2 cellular contexts compared by ENCODE assay signal in the genomic region with DNA sequence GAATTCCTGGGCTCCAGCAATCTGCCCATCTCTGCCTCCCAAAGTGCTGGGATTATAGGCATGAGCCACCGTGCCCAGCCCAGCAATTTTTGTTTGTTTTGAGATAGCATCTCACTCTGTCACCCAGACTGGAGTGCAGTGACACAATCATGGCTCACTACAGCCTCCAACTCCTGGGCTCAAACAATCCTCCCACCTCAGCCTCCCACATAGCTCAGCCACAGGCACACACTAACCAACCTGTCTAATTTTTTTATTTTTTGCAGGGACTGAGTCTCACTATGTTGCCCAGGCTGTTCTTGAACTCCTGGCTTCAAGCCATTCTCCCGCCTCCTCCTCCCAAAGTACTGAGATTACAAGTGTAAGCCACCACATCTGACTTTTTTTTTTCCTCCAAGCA. TPM values are rescaled to one million over a fixed set of nuclear protein-coding genes. Genes with fewer than 3 reads are reported as not detected.
"Had no signal": no experiment of that assay in that cellular context is flagged by ENCODE, and none has a peak within 500 bp of the region (broad histone marks: within the 10 kb centered on the region; RNA-seq: fewer than 3 reads in every experiment).

No MANE protein-coding gene starts in this region.

RNA-seq across cellular contexts. Expression of gene MAGI1, which starts 7.6 kb away (rescaled TPM):
- total RNA-seq: activated naive CD4-positive, alpha-beta T cell treated with anti-CD3 and anti-CD28 coated beads for 36 hours; activated naive CD8-positive, alpha-beta T cell treated with anti-CD3 and anti-CD28 coated beads, Interleukin-2, amount 10 ng/mL, durations not matched to agents 7 days and 5 days had no signal
